Comparison of ENCODE assay signal across 18 cellular contexts in the genomic region with DNA sequence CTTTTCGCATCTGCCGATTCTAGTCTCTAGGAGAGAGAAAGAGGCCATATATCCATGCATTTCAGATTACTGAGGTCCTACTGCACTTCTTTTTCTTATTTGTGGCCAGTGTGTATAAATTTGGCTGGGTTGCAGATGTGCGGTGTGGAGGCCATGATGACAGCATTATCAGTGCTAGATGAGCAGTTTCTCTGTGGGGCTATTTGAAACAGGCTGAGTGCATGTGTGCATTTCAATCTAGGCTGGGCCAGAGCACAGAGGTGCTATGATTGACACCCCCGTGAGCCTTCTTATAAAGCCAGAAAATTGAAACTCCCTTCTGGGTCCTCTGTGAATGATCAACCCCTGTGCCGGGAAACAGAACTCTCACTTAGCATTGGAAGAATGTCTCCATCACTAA.
DNase-seq lines count a peak whose midpoint lies in the region; ATAC-seq and TF ChIP-seq lines count a peak whose summit lies in the region.
"Had no signal": no experiment of that assay in that cellular context is flagged by ENCODE, and none has a peak within 500 bp of the region (broad histone marks: within the 10 kb centered on the region; RNA-seq: fewer than 3 reads in every experiment).

No MANE protein-coding gene starts in this region.

- H3K27me3 ChIP-seq in heart left ventricle (no peaks in the 10 kb centered on the region), uterus (no peaks in the 10 kb centered on the region), MG63 (no peaks in the 10 kb centered on the region)
- H3K27me3 ChIP-seq: BLaER1 treated with 17β-estradiol and CSF1 and Interleukin-3, amounts not matched to agents 10 nM and 100 nM had no signal

- H3K4me3 Mint-ChIP-seq in progenitor cell of endocrine pancreas (ENCODE audit: low read depth): no peak overlapping the region
- H3K4me3 Mint-ChIP-seq: B cell; CD4-positive, CD25-positive, alpha-beta regulatory T cell; CD8-positive, alpha-beta memory T cell; H9 had no signal

- peak overlapping the region; percentile 27 for H3K27ac Mint-ChIP-seq in progenitor cell of endocrine pancreas
- H3K27ac Mint-ChIP-seq: B cell; CD4-positive, CD25-positive, alpha-beta regulatory T cell; H9 had no signal

- no peaks in the 10 kb centered on the region for H3K4me1 Mint-ChIP-seq in progenitor cell of endocrine pancreas (ENCODE audit: low read depth)
- H3K4me1 Mint-ChIP-seq: B cell; CD4-positive, CD25-positive, alpha-beta regulatory T cell; CD8-positive, alpha-beta memory T cell; H9 had no signal

- peaks cover 8% of the 10 kb centered on the region for H3K27me3 Mint-ChIP-seq in progenitor cell of endocrine pancreas

- no peak overlapping the region for H3K4me3 ChIP-seq in heart left ventricle
- H3K4me3 ChIP-seq in uterus: no peak overlapping the region
- H3K4me3 ChIP-seq in MG63: no peak overlapping the region
- H3K4me3 ChIP-seq: BLaER1 treated with 17β-estradiol and CSF1 and Interleukin-3, amounts not matched to agents 10 nM and 100 nM had no signal

- peak overlapping the region in 2 of 12 donors; percentile 5 to 63 for H3K27ac ChIP-seq in heart left ventricle
- peak overlapping the region; percentile 71 to 81 for H3K27ac ChIP-seq in uterus
- H3K27ac ChIP-seq: BLaER1 treated with 17β-estradiol and CSF1 and Interleukin-3, amounts not matched to agents 10 nM and 100 nM had no signal

- peak; percentile 40 to 73 (median 56) for ATAC-seq in heart left ventricle
- ATAC-seq in left ventricle myocardium superior: peak; percentile 81
- ATAC-seq: HepG2 had no signal

- peaks cover 5% of the 10 kb centered on the region for H3K9me3 Mint-ChIP-seq in progenitor cell of endocrine pancreas (ENCODE audit: low read depth)
- H3K9me3 Mint-ChIP-seq: H9 had no signal

- H3K9me3 ChIP-seq in heart left ventricle (no peaks in the 10 kb centered on the region), uterus (no peaks in the 10 kb centered on the region), MG63 (no peaks in the 10 kb centered on the region; the same call in 1 of the 2 replicates)

- no peaks in the 10 kb centered on the region for H3K36me3 Mint-ChIP-seq in progenitor cell of endocrine pancreas (ENCODE audit: insufficient read depth)
- H3K36me3 Mint-ChIP-seq: CD8-positive, alpha-beta memory T cell had no signal

- intact Hi-C loops in heart left ventricle (cut with DNase I): loop anchor here in 1 of 10 donors (2.0 kb wide), 1 partner anchor 22 kb away; no protein-coding TSS in a partner anchor
- intact Hi-C loops in cardiac septum (cut with DNase I): no loop called here
- intact Hi-C loops in left ventricle myocardium superior (cut with micrococcal nuclease): no loop called here
- intact Hi-C loops in uterus (cut with DNase I; ENCODE audit: low total_unique reads): no loop called here
- intact Hi-C loops in head of caudate nucleus (cut with DNase I): no loop called here

- TF ChIP-seq CTCF in heart left ventricle (IDR thresholded peaks at IDR 0.05) (no peak), progenitor cell of endocrine pancreas (IDR thresholded peaks at IDR 0.05; ENCODE audit: unreplicated experiment) (no peak), uterus (IDR thresholded peaks at IDR 0.05) (no peak)

- TF ChIP-seq POLR2A in heart left ventricle (IDR thresholded peaks at IDR 0.05) (no peak), uterus (IDR thresholded peaks at IDR 0.05) (no peak)

- peaks cover 0 to 28% (median 13%) of the 10 kb centered on the region in 12 donors for H3K4me1 ChIP-seq in heart left ventricle
- peaks cover 0 to 13% of the 10 kb centered on the region in 2 donors for H3K4me1 ChIP-seq in uterus

- WGBS in heart left ventricle, 4 donors: 73 to 87% (median 76%) methylated on average over 5 of the region's 5 CpGs

- DNase-seq in heart left ventricle: no peak
- DNase-seq in cardiac septum (ENCODE audit: low spot score): no peak
- DNase-seq in left ventricle myocardium superior: no peak
- DNase-seq in progenitor cell of endocrine pancreas (ENCODE audit: low spot score, unreplicated experiment): no peak
- DNase-seq in uterus: no peak
- DNase-seq in CD1c-positive myeloid dendritic cell (ENCODE audit: extremely low spot score): no peak
- no peak for DNase-seq in MG63
- DNase-seq in head of caudate nucleus: no peak
- DNase-seq: CD4-positive, CD25-positive, alpha-beta regulatory T cell; CD8-positive, alpha-beta memory T cell; COR-L47; DMS 273 treated with DMSO at 0.1 percent for 48 hours; DMS53; DND-41; H9 had no signal

- H3K36me3 ChIP-seq in heart left ventricle (peaks cover 0 to 16% (median 0%) of the 10 kb centered on the region in 9 donors), uterus (no peaks in the 10 kb centered on the region), MG63 (no peaks in the 10 kb centered on the region)
- H3K36me3 ChIP-seq: BLaER1 treated with 17β-estradiol and CSF1 and Interleukin-3, amounts not matched to agents 10 nM and 100 nM had no signal
